ENCODE assay signal across 34 cellular contexts in the genomic region with DNA sequence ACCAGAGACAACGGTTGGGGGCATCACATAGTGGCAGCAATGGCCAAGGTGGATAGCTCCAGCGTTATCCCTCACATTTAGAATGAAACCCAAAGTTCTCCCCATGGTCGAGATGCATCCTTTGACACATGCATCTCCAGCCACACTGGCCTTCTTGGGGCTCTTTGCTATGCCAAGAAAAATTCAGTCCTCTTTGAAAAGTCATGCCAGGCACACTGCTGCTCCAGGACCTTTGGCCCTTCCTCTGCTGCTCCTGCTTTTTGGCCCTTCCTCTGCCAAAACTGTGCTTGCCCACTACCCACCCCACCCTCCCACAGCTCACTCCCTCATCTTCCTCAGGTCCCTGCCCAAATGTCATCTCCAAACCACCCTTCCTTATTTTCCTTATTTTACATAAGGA.
"Had no signal": no experiment of that assay in that cellular context is flagged by ENCODE, and none has a peak within 500 bp of the region (broad histone marks: within the 10 kb centered on the region; RNA-seq: fewer than 3 reads in every experiment).

No MANE protein-coding gene starts in this region.

- H3K4me3 ChIP-seq: MG63 had no signal

- DNase-seq: Karpas-422, KG1, MG63, MM.1S, MV-4-11, NCI-H1048, NCI-H1092, NCI-H1092 treated with DMSO at 0.1 percent for 48 hours, NCI-H1105, NCI-H1105 treated with DMSO at 0.1 percent for 48 hours, NCI-H1417 treated with DMSO at 0.1 percent for 48 hours, NCI-H1436, NCI-H1436 treated with DMSO at 0.1 percent for 48 hours, NCI-H146, NCI-H1694, NCI-H1694 treated with DMSO at 0.1 percent for 48 hours, NCI-H187 treated with DMSO at 0.1 percent for 48 hours, NCI-H1930, NCI-H2029, NCI-H2029 treated with DMSO at 0.1 percent for 48 hours, NCI-H2081, NCI-H2081 treated with DMSO at 0.1 percent for 48 hours, NCI-H2107, NCI-H2171, NCI-H2171 treated with DMSO at 0.1 percent for 48 hours, NCI-H2227 treated with DMSO at 0.1 percent for 48 hours, NCI-H226, NCI-H345, NCI-H446, NCI-H446 treated with DMSO at 0.1 percent for 48 hours, NCI-H510A, NCI-H510A treated with DMSO at 0.1 percent for 48 hours, NCI-H524 had no signal

- H3K36me3 ChIP-seq: MG63 had no signal

- H3K27ac ChIP-seq: KMS-11 had no signal

- H3K27me3 ChIP-seq: MG63 had no signal

- H3K9me3 ChIP-seq: MG63 had no signal
